Comparison of ENCODE assay signal across 15 cellular contexts in genomic region chr9:68933434-68934318, GRCh38.
DNase-seq lines count a peak whose midpoint lies in the region; ATAC-seq and TF ChIP-seq lines count a peak whose summit lies in the region.
"Had no signal": no experiment of that assay in that cellular context is flagged by ENCODE, and none has a peak within 500 bp of the region (broad histone marks: within the 10 kb centered on the region; RNA-seq: fewer than 3 reads in every experiment).

No MANE protein-coding gene starts in this region.

- no peak for TF ChIP-seq CTCF in VCaP (conservative IDR thresholded peaks at IDR 0.05)

- peak overlapping the region; percentile 18; the same call in 1 of the 2 replicates for H3K27ac ChIP-seq in VCaP
- H3K27ac ChIP-seq: coronary artery, gastroesophageal sphincter had no signal

- DNase-seq in activated naive CD4-positive, alpha-beta T cell treated with anti-CD3 and anti-CD28 coated beads, Interleukin-2, amount 50 U/mL, for 16 hours, result no peak
- DNase-seq in HK-2 (ENCODE audit: unreplicated experiment) (no peak), OCI-M2 (lab: John Stamatoyannopoulos, UW; ENCODE audit: unreplicated experiment) (no peak)
- no peak for DNase-seq in activated CD8-positive, alpha-beta memory T cell treated with anti-CD3 and anti-CD28 coated beads, Interleukin-2, amount 50 U/mL, for 4 hours
- DNase-seq: activated gamma-delta T cell treated with Interleukin-2 at 50 U/mL for 16 hours; Calu3; H9; OCI-M1; stimulated activated naive CD8-positive, alpha-beta T cell treated with anti-CD3 and anti-CD28 coated beads, Interleukin-15, amount 100 ng/mL, for 72 hours had no signal

- ATAC-seq in GM18517 (IDR thresholded peaks at IDR 0.05; ENCODE audit: unreplicated experiment) (peak; percentile 97), GM21515 (IDR thresholded peaks at IDR 0.05; ENCODE audit: unreplicated experiment) (peak; percentile 97), HG03066 (IDR thresholded peaks at IDR 0.05; ENCODE audit: low read depth, unreplicated experiment) (peak; percentile 98)
- ATAC-seq: gastroesophageal sphincter; stimulated activated naive CD8-positive, alpha-beta T cell treated with anti-CD3 and anti-CD28 coated beads, Interleukin-15, amount 100 ng/mL, for 72 hours had no signal
